Comparison of ENCODE assay signal across 21 cellular contexts in genomic region chr1:2496746-2497145, GRCh38. TPM values are rescaled to one million over a fixed set of nuclear protein-coding genes. Genes with fewer than 3 reads are reported as not detected.
A peak's percentile ranks its signal among the peaks of the same experiment; 100 is the strongest.
DNase-seq lines count a peak whose midpoint lies in the region; ATAC-seq, FAIRE-seq and TF ChIP-seq lines count a peak whose summit lies in the region.
"Had no signal": no experiment of that assay in that cellular context is flagged by ENCODE, and none has a peak within 500 bp of the region (broad histone marks: within the 10 kb centered on the region; RNA-seq: fewer than 3 reads in every experiment).

No MANE protein-coding gene starts in this region.

- intact Hi-C loops in K562 (cut with micrococcal nuclease) = no loop called here

- no peak overlapping the region for H2AK5ac ChIP-seq in trophoblast cell (ENCODE audit: low read length)

- TF ChIP-seq EP300 in K562 (IDR thresholded peaks at IDR 0.05; ENCODE audit: low read length) = no peak

- peak overlapping the region in 5 of 11 experiments; percentile 22 to 67 (median 25); a peak in 7 of 22 replicates for H3K27ac ChIP-seq in BLaER1 treated with 17β-estradiol and CSF1 and Interleukin-3, amounts not matched to agents 10 nM and 100 nM
- H3K27ac ChIP-seq in K562 (ENCODE audit: extremely low read depth, low read depth, low read length) = no peak overlapping the region
- H3K27ac ChIP-seq in trophoblast cell (ENCODE audit: low read depth, low read length) = no peak overlapping the region
- H3K27ac ChIP-seq: C4-2B, GM23248, SJSA1 had no signal

- no peak overlapping the region for H2AFZ ChIP-seq in K562 (ENCODE audit: low read depth, low read length)
- H2AFZ ChIP-seq in trophoblast cell (ENCODE audit: insufficient read depth, low read length, poor library complexity) = no peak overlapping the region
- H2AFZ ChIP-seq: GM23248 had no signal

- WGBS in K562 (ENCODE audit: insufficient coverage, low coverage, missing lambda C conversion rate) = 3% methylated on average over 21 of the region's 26 CpGs
- no CpG with 5 or more reads among the region's 26 CpGs for WGBS in trophoblast cell (ENCODE audit: extremely low coverage, insufficient coverage, insufficient read length)

- peak overlapping the region in 10 of 11 experiments; percentile 33 to 96 (median 86); a peak in 21 of 22 replicates for H3K4me2 ChIP-seq in BLaER1 treated with 17β-estradiol and CSF1 and Interleukin-3, amounts not matched to agents 10 nM and 100 nM
- H3K4me2 ChIP-seq in K562 (ENCODE audit: insufficient read depth, low read length) (no peak overlapping the region), trophoblast cell (ENCODE audit: low read length) (no peak overlapping the region)

- H3K36me3 Mint-ChIP-seq in IgD-negative memory B cell = no peaks in the 10 kb centered on the region
- no peaks in the 10 kb centered on the region for H3K36me3 Mint-ChIP-seq in T-helper 2 cell treated with Interferon-gamma antibody and Interleukin-4, amounts not matched to agents 5 μg/mL and 100 μg/mL, for 36 hours (ENCODE audit: low read depth)

- no peaks in the 10 kb centered on the region for H3K36me3 ChIP-seq in BLaER1 treated with 17β-estradiol and CSF1 and Interleukin-3, amounts not matched to agents 10 nM and 100 nM
- H3K36me3 ChIP-seq in K562 (ENCODE audit: control insufficient read depth, insufficient read depth, low read length) (no peaks in the 10 kb centered on the region), trophoblast cell (ENCODE audit: control insufficient read depth in 1 of 2, insufficient read depth in 2 of 2, low read length in 2 of 2) (no peaks in the 10 kb centered on the region)
- H3K36me3 ChIP-seq: SJSA1 had no signal

- H3K9ac ChIP-seq in BLaER1 treated with 17β-estradiol and CSF1 and Interleukin-3, amounts not matched to agents 10 nM and 100 nM = peak overlapping the region in 4 of 11 experiments; percentile 12 to 65 (median 48); a peak in 6 of 22 replicates
- H3K9ac ChIP-seq in K562 (ENCODE audit: insufficient read depth in 1 of 2, low read depth in 2 of 2, low read length in 2 of 2) (0 out of 4 replicates have a peak overlapping the region, but pooled peaks of 1 of the 2 experiments have one; percentile 17), trophoblast cell (ENCODE audit: low read length) (no peak overlapping the region)
- H3K9ac ChIP-seq: GM23248 had no signal

- TF ChIP-seq RAD21 in K562 (CRISPR knock-in tag; conservative IDR thresholded peaks at IDR 0.05 in 1 of 2, IDR thresholded peaks at IDR 0.05 in 1 of 2) = no peak

- H3K4me3 ChIP-seq in BLaER1 treated with 17β-estradiol and CSF1 and Interleukin-3, amounts not matched to agents 10 nM and 100 nM = peak overlapping the region in 1 of 10 experiments; percentile 1; a peak in 1 of 20 replicates
- H3K4me3 ChIP-seq in K562 (no peak overlapping the region), trophoblast cell (ENCODE audit: low read depth, low read length) (no peak overlapping the region)
- H3K4me3 ChIP-seq: GM23248, SJSA1 had no signal

- peak overlapping the region in 3 of 4 donors; percentile 22 to 82 (median 40) for H3K4me3 Mint-ChIP-seq in IgD-negative memory B cell
- H3K4me3 Mint-ChIP-seq in T-helper 2 cell treated with Interferon-gamma antibody and Interleukin-4, amounts not matched to agents 5 μg/mL and 100 μg/mL, for 36 hours = no peak overlapping the region

- no peaks in the 10 kb centered on the region for H3K79me1 ChIP-seq in trophoblast cell (ENCODE audit: low read length)

- FAIRE-seq in K562 (lab: Jason Lieb, UNC) = peak; percentile 23
- FAIRE-seq: G401.6 had no signal

- H3K9me3 Mint-ChIP-seq in IgD-negative memory B cell = no peaks in the 10 kb centered on the region
- no peaks in the 10 kb centered on the region for H3K9me3 Mint-ChIP-seq in T-helper 2 cell treated with Interferon-gamma antibody and Interleukin-4, amounts not matched to agents 5 μg/mL and 100 μg/mL, for 36 hours

- TF ChIP-seq POLR2A in K562 (conservative IDR thresholded peaks at IDR 0.05) = no peak

- H2BK120ac ChIP-seq in trophoblast cell (ENCODE audit: insufficient read depth, low read length, poor library complexity) = no peak overlapping the region

- H3K27me3 Mint-ChIP-seq in IgD-negative memory B cell = no peaks in the 10 kb centered on the region
- H3K27me3 Mint-ChIP-seq in T-helper 2 cell treated with Interferon-gamma antibody and Interleukin-4, amounts not matched to agents 5 μg/mL and 100 μg/mL, for 36 hours (ENCODE audit: low read depth) = no peaks in the 10 kb centered on the region

- H3K27me3 ChIP-seq in BLaER1 treated with 17β-estradiol and CSF1 and Interleukin-3, amounts not matched to agents 10 nM and 100 nM = peaks cover 0 to 62% (median 8%) of the 10 kb centered on the region in 11 experiments; a peak in 12 of 22 replicates
- H3K27me3 ChIP-seq in K562 (ENCODE audit: control insufficient read depth in 2 of 2, insufficient read depth in 2 of 2, low read length in 2 of 2) = peaks cover 36 to 69% of the 10 kb centered on the region in 2 experiments; a peak in 4 of 5 replicates
- H3K27me3 ChIP-seq in trophoblast cell (ENCODE audit: insufficient read depth, low read length) = no peaks in the 10 kb centered on the region
- H3K27me3 ChIP-seq: SJSA1 had no signal

- no peak overlapping the region for H4K12ac ChIP-seq in trophoblast cell (ENCODE audit: low read depth, low read length)

- in situ Hi-C loops in K562 (cut with MboI) = no loop called here

- no TSS peak for BruUV-seq in K562 (replicated peaks; lab: Mats Ljungman, UMichigan)

- H3K9me3 ChIP-seq in BLaER1 treated with 17β-estradiol and CSF1 and Interleukin-3, amounts not matched to agents 10 nM and 100 nM (replicated peaks in 1 of 11) = no peaks in the 10 kb centered on the region
- H3K9me3 ChIP-seq in K562 (replicated peaks; ENCODE audit: control insufficient read depth, insufficient read depth, low read depth, low read length) (no peaks in the 10 kb centered on the region), trophoblast cell (ENCODE audit: insufficient read depth, low read depth, low read length) (peaks cover 3% of the 10 kb centered on the region)
- H3K9me3 ChIP-seq: SJSA1 had no signal

- H4K20me1 ChIP-seq in BLaER1 treated with 17β-estradiol and CSF1 and Interleukin-3, amounts not matched to agents 10 nM and 100 nM = peaks cover 0 to 71% (median 35%) of the 10 kb centered on the region in 11 experiments; a peak in 14 of 22 replicates
- peaks cover 28% of the 10 kb centered on the region for H4K20me1 ChIP-seq in K562 (replicated peaks; ENCODE audit: control insufficient read depth, insufficient read depth, low read length)

- H3K4me1 ChIP-seq in BLaER1 treated with 17β-estradiol and CSF1 and Interleukin-3, amounts not matched to agents 10 nM and 100 nM = peaks cover 38 to 97% (median 94%) of the 10 kb centered on the region in 10 experiments
- peaks cover 0 to 79% of the 10 kb centered on the region in 2 experiments; a peak in 2 of 5 replicates for H3K4me1 ChIP-seq in K562 (replicated peaks in 1 of 2; ENCODE audit: control insufficient read depth in 2 of 2, insufficient read depth in 2 of 2, low read length in 2 of 2)
- H3K4me1 ChIP-seq in trophoblast cell (ENCODE audit: control insufficient read depth in 1 of 2, insufficient read depth in 2 of 2, low read length in 2 of 2) = peaks cover 8 to 9% of the 10 kb centered on the region in 2 experiments

- H3K18ac ChIP-seq in trophoblast cell (ENCODE audit: low read length) = no peak overlapping the region

- H4K91ac ChIP-seq in trophoblast cell (ENCODE audit: low read depth, low read length) = no peak overlapping the region

- no peak overlapping the region for H2BK12ac ChIP-seq in trophoblast cell (ENCODE audit: low read length)

- no peak overlapping the region for H3K23ac ChIP-seq in trophoblast cell (ENCODE audit: low read length)

- H3K27ac Mint-ChIP-seq in IgD-negative memory B cell = peak overlapping the region in 2 of 3 donors; percentile 23 to 85
- H3K27ac Mint-ChIP-seq in T-helper 2 cell treated with Interferon-gamma antibody and Interleukin-4, amounts not matched to agents 5 μg/mL and 100 μg/mL, for 36 hours = no peak overlapping the region

- H3K4me1 Mint-ChIP-seq in IgD-negative memory B cell = peaks cover 23 to 45% (median 34%) of the 10 kb centered on the region in 3 donors
- H3K4me1 Mint-ChIP-seq in T-helper 2 cell treated with Interferon-gamma antibody and Interleukin-4, amounts not matched to agents 5 μg/mL and 100 μg/mL, for 36 hours (ENCODE audit: low read depth) = peaks cover 10% of the 10 kb centered on the region

- H4K8ac ChIP-seq in trophoblast cell (ENCODE audit: low read depth, low read length) = no peak overlapping the region

- TF ChIP-seq CTCF in K562 (IDR thresholded peaks at IDR 0.05 in 2 of 3, conservative IDR thresholded peaks at IDR 0.05 in 1 of 3; ENCODE audit: insufficient read depth in 2 of 3, low read depth in 1 of 3, low read length in 3 of 3) = no peak

- H3K9me1 ChIP-seq in K562 (ENCODE audit: control insufficient read depth, insufficient read depth, low read length) = no peaks in the 10 kb centered on the region

- H2BK5ac ChIP-seq in trophoblast cell (ENCODE audit: low read depth, low read length, poor library complexity) = no peak overlapping the region

- ATAC-seq in K562 = no peak
- ATAC-seq: HCT116, Panc1 had no signal

- H3K79me2 ChIP-seq in K562 (ENCODE audit: control insufficient read depth, insufficient read depth, low read length) (no peaks in the 10 kb centered on the region), trophoblast cell (ENCODE audit: control insufficient read depth, insufficient read depth, low read length, poor library complexity) (no peaks in the 10 kb centered on the region)

- DNase-seq in K562 (ENCODE audit: extremely low read depth in 1 of 4, low spot score in 3 of 4) = no peak
- DNase-seq in trophoblast cell = peak; percentile 14 to 58
- DNase-seq in GF-D8 (lab: John Stamatoyannopoulos, UW) = no peak
- no peak for DNase-seq in NCI-H526 (lab: John Stamatoyannopoulos, UW)
- no peak for DNase-seq in T-helper 2 cell treated with Interferon-gamma antibody and Interleukin-4, amounts not matched to agents 5 μg/mL and 100 μg/mL, for 36 hours (ENCODE audit: low spot score)
- DNase-seq: COR-L47, DMS 273 treated with DMSO at 0.1 percent for 48 hours, GM23248, KBM-7, MV-4-11, NCI-H1694 treated with DMSO at 0.1 percent for 48 hours, NCI-H226, NCI-H524 treated with DMSO at 0.1 percent for 48 hours had no signal

- CTCF ChIA-PET in K562 (lab: Yijun Ruan, JAX; ENCODE audit: low intra/inter-chr PET ratio) = no interaction called here

- POLR2A ChIA-PET in K562 (lab: Yijun Ruan, JAX) = interaction anchor here (0.6 to 1.5 kb wide), 3 partner anchors 9 to 139 kb away, joined by 3 to 4 read pairs (median 4); no protein-coding TSS in a partner anchor

- H3K14ac ChIP-seq in trophoblast cell (ENCODE audit: low read length) = no peak overlapping the region

- H3K4ac ChIP-seq in trophoblast cell (ENCODE audit: low read depth, low read length) = no peak overlapping the region

RNA-seq across cellular contexts. Expression of gene PLCH2, which starts 20.7 kb away (rescaled TPM):
- polyA plus RNA-seq in IgD-negative memory B cell (0.66 TPM), K562 (2011; rRNA removed) (not detected in 2 replicates), K562 (2014; fragmentation: Illumina TruSeq; extraction: Trizol) (not detected in 2 replicates), K562 (2014; fragmentation: Nextera tagmentation; extraction: Ambion mirVana) (not detected), K562 (2014; rRNA removed) (not detected in 2 replicates)
- total RNA-seq in K562 (2011; cell fraction: chromatin; rRNA removed; ENCODE audit: low replicate concordance) = 0.07 TPM in 1 of 2 replicates, not detected in the other
- total RNA-seq in K562 (2011; cell fraction: nucleolus; rRNA removed) = not detected in 2 replicates
- not detected in 2 replicates for total RNA-seq in K562 (2011; cell fraction: nucleoplasm; rRNA removed)
- total RNA-seq in K562 (2014; rRNA removed) (not detected in 2 replicates), K562 (2014; rRNA removed; fragmentation: Illumina TruSeq; extraction: Trizol) (not detected in 2 replicates), K562 (2015; rRNA removed; fragmentation: Illumina TruSeq; extraction: Trizol) (not detected in 2 replicates), K562 (2021) (0.04 and 0.16 TPM in 2 replicates)
- polyA plus RNA-seq in K562 (2011; cell fraction: cytosol; rRNA removed) = not detected in 2 replicates
- polyA plus RNA-seq in K562 (2011; cell fraction: nucleus; rRNA removed) = 0.01 and 0.04 TPM in 2 replicates
- polyA plus RNA-seq in K562 (2012) = not detected in 2 replicates
- not detected in 2 replicates for polyA minus RNA-seq in K562 (2011; rRNA and poly(A)+ RNA removed)
- not detected in 2 replicates for polyA minus RNA-seq in K562 (2011; cell fraction: cytosol; rRNA and poly(A)+ RNA removed)
- polyA minus RNA-seq in K562 (2011; cell fraction: nucleus; rRNA and poly(A)+ RNA removed) = not detected in 2 replicates
- 0.17 and 0.18 TPM in 2 replicates for polyA plus RNA-seq in trophoblast cell (2013)
- total RNA-seq: A673, GM23248 had no signal
- polyA plus RNA-seq: GM23248 had no signal

RNA-seq across cellular contexts. Expression of gene PANK4, which starts 29.6 kb away (rescaled TPM):
- polyA plus RNA-seq in IgD-negative memory B cell = 19.4 TPM
- 114 and 307 TPM in 2 replicates for total RNA-seq in K562 (2011; cell fraction: chromatin; rRNA removed; ENCODE audit: low replicate concordance)
- 194 and 202 TPM in 2 replicates for total RNA-seq in K562 (2011; cell fraction: nucleolus; rRNA removed)
- 119 and 146 TPM in 2 replicates for total RNA-seq in K562 (2011; cell fraction: nucleoplasm; rRNA removed)
- total RNA-seq in K562 (2014; rRNA removed) = 39.6 and 50.7 TPM in 2 replicates
- 15.3 and 19.2 TPM in 2 replicates for total RNA-seq in K562 (2014; rRNA removed; fragmentation: Illumina TruSeq; extraction: Trizol)
- total RNA-seq in K562 (2015; rRNA removed; fragmentation: Illumina TruSeq; extraction: Trizol) = 29.7 and 32.0 TPM in 2 replicates
- total RNA-seq in K562 (2021) = 55.6 and 61.3 TPM in 2 replicates
- polyA plus RNA-seq in K562 (2011; rRNA removed) = 23.3 and 39.3 TPM in 2 replicates
- 21.3 and 25.3 TPM in 2 replicates for polyA plus RNA-seq in K562 (2011; cell fraction: cytosol; rRNA removed)
- polyA plus RNA-seq in K562 (2011; cell fraction: nucleus; rRNA removed) = 181 and 249 TPM in 2 replicates
- polyA plus RNA-seq in K562 (2012) = 28.4 and 32.3 TPM in 2 replicates
- 31.5 and 31.8 TPM in 2 replicates for polyA plus RNA-seq in K562 (2014; fragmentation: Illumina TruSeq; extraction: Trizol)
- polyA plus RNA-seq in K562 (2014; fragmentation: Nextera tagmentation; extraction: Ambion mirVana) = 1 to 10 TPM in 1 of 2 experiments, under 1 TPM in 1; 0.93 to 1.4 TPM
- polyA plus RNA-seq in K562 (2014; rRNA removed) = 41.3 and 42.3 TPM in 2 replicates
- 22.3 and 22.4 TPM in 2 replicates for polyA minus RNA-seq in K562 (2011; rRNA and poly(A)+ RNA removed)
- polyA minus RNA-seq in K562 (2011; cell fraction: cytosol; rRNA and poly(A)+ RNA removed) = 35.2 and 42.6 TPM in 2 replicates
- polyA minus RNA-seq in K562 (2011; cell fraction: nucleus; rRNA and poly(A)+ RNA removed) = 116 and 142 TPM in 2 replicates
- 12.5 and 13.9 TPM in 2 replicates for polyA plus RNA-seq in trophoblast cell (2013)

RNA-seq across cellular contexts. Expression of gene HES5, which starts 33.3 kb away (rescaled TPM):
- polyA plus RNA-seq in IgD-negative memory B cell = not detected
- total RNA-seq in K562 (2011; cell fraction: chromatin; rRNA removed; ENCODE audit: low replicate concordance) = not detected in 2 replicates
- not detected in 2 replicates for total RNA-seq in K562 (2011; cell fraction: nucleolus; rRNA removed)
- not detected in 2 replicates for total RNA-seq in K562 (2011; cell fraction: nucleoplasm; rRNA removed)
- total RNA-seq in K562 (2014; rRNA removed) = not detected in 2 replicates
- total RNA-seq in K562 (2014; rRNA removed; fragmentation: Illumina TruSeq; extraction: Trizol) = not detected in 2 replicates
- not detected in 2 replicates for total RNA-seq in K562 (2015; rRNA removed; fragmentation: Illumina TruSeq; extraction: Trizol)
- total RNA-seq in K562 (2021) = not detected in 2 replicates
- not detected in 2 replicates for polyA plus RNA-seq in K562 (2011; rRNA removed)
- polyA plus RNA-seq in K562 (2011; cell fraction: cytosol; rRNA removed) = 0.04 TPM in 1 of 2 replicates, not detected in the other
- not detected in 2 replicates for polyA plus RNA-seq in K562 (2011; cell fraction: nucleus; rRNA removed)
- not detected in 2 replicates for polyA plus RNA-seq in K562 (2012)
- polyA plus RNA-seq in K562 (2014; fragmentation: Illumina TruSeq; extraction: Trizol) = not detected in 2 replicates
- polyA plus RNA-seq in K562 (2014; fragmentation: Nextera tagmentation; extraction: Ambion mirVana) = not detected
- not detected in 2 replicates for polyA plus RNA-seq in K562 (2014; rRNA removed)
- polyA minus RNA-seq in K562 (2011; rRNA and poly(A)+ RNA removed) = not detected in 2 replicates
- polyA minus RNA-seq in K562 (2011; cell fraction: cytosol; rRNA and poly(A)+ RNA removed) = not detected in 2 replicates
- polyA minus RNA-seq in K562 (2011; cell fraction: nucleus; rRNA and poly(A)+ RNA removed) = not detected in 2 replicates
- polyA plus RNA-seq in trophoblast cell (2013) = 0.21 and 0.22 TPM in 2 replicates
- total RNA-seq: A673, GM23248, SJSA1 had no signal
- polyA plus RNA-seq: GM23248 had no signal

RNA-seq across cellular contexts. Expression of gene TNFRSF14, which starts 59.4 kb away (rescaled TPM):
- polyA plus RNA-seq in IgD-negative memory B cell (63.3 TPM), K562 (2011; rRNA removed) (0.68 and 1.3 TPM in 2 replicates), K562 (2014; fragmentation: Illumina TruSeq; extraction: Trizol) (0.58 and 0.89 TPM in 2 replicates), K562 (2014; fragmentation: Nextera tagmentation; extraction: Ambion mirVana) (not detected), K562 (2014; rRNA removed) (1.6 and 2.3 TPM in 2 replicates)
- total RNA-seq in K562 (2011; cell fraction: chromatin; rRNA removed; ENCODE audit: low replicate concordance) = 2.5 and 7.5 TPM in 2 replicates
- 4.8 and 5.5 TPM in 2 replicates for total RNA-seq in K562 (2011; cell fraction: nucleolus; rRNA removed)
- total RNA-seq in K562 (2011; cell fraction: nucleoplasm; rRNA removed) = 3.3 and 3.4 TPM in 2 replicates
- total RNA-seq in K562 (2014; rRNA removed) (0.68 and 0.73 TPM in 2 replicates), K562 (2014; rRNA removed; fragmentation: Illumina TruSeq; extraction: Trizol) (0.11 and 0.16 TPM in 2 replicates), K562 (2015; rRNA removed; fragmentation: Illumina TruSeq; extraction: Trizol) (1.1 and 1.3 TPM in 2 replicates), K562 (2021) (1.8 and 2.1 TPM in 2 replicates)
- polyA plus RNA-seq in K562 (2011; cell fraction: cytosol; rRNA removed) = 0.97 and 1.0 TPM in 2 replicates
- 11.2 and 14.0 TPM in 2 replicates for polyA plus RNA-seq in K562 (2011; cell fraction: nucleus; rRNA removed)
- 3.3 and 11.5 TPM in 2 replicates for polyA plus RNA-seq in K562 (2012)
- 0.15 and 0.18 TPM in 2 replicates for polyA minus RNA-seq in K562 (2011; rRNA and poly(A)+ RNA removed)
- not detected in 2 replicates for polyA minus RNA-seq in K562 (2011; cell fraction: cytosol; rRNA and poly(A)+ RNA removed)
- polyA minus RNA-seq in K562 (2011; cell fraction: nucleus; rRNA and poly(A)+ RNA removed) = 1.6 and 2.0 TPM in 2 replicates
- 0.07 and 0.14 TPM in 2 replicates for polyA plus RNA-seq in trophoblast cell (2013)

Comparison
In these comparisons a context has a peak if more than half of its experiments do, and no peak if none do; other contexts are left out.
1. H3K4me2 ChIP-seq: peak in BLaER1 treated with 17β-estradiol and CSF1 and Interleukin-3, amounts not matched to agents 10 nM and 100 nM (10 of 11); none in K562 (single experiment) and trophoblast cell (single experiment).
2. DNase-seq: peak in trophoblast cell (2 of 2); none in K562 (0 of 4), GF-D8 (single experiment), NCI-H526 (0 of 2) and T-helper 2 cell treated with Interferon-gamma antibody and Interleukin-4, amounts not matched to agents 5 μg/mL and 100 μg/mL, for 36 hours (single experiment).